Comparison of ENCODE assay signal across 8 cellular contexts in genomic region chr12:69239922-69240624, GRCh38.
DNase-seq lines count a peak whose midpoint lies in the region; ATAC-seq lines count a peak whose summit lies in the region.

No MANE protein-coding gene starts in this region.

- peak overlapping the region; percentile 78 for H3K27ac ChIP-seq in epithelial cell of prostate
- H3K27ac ChIP-seq in mucosa of rectum (ENCODE audit: low read depth in 2 of 2, low read length in 2 of 2), result peak overlapping the region; percentile 92 to 94

- peak overlapping the region; percentile 92 to 94 for H3K9ac ChIP-seq in mucosa of rectum (ENCODE audit: low read depth in 1 of 2, low read length in 2 of 2)

- DNase-seq in SKM-1 (lab: John Stamatoyannopoulos, UW; ENCODE audit: unreplicated experiment) (peak; percentile 1), SKM-1 treated with dmso at 0.1 percent for 144 hours (lab: John Stamatoyannopoulos, UW; ENCODE audit: unreplicated experiment) (no peak), NCI-H2227 (lab: John Stamatoyannopoulos, UW; ENCODE audit: unreplicated experiment) (peak; percentile 77), activated T-cell treated with anti-CD3 and anti-CD28 coated beads for 4 hours (peak; percentile 26), epithelial cell of prostate (ENCODE audit: low read depth, low spot score) (no peak)
- peak; percentile 59 for DNase-seq in stimulated activated CD8-positive, alpha-beta memory T cell treated with anti-CD3 and anti-CD28 coated beads, Interleukin-4, amount 100 ng/mL, for 48 hours

- H3K4me1 ChIP-seq in mucosa of rectum (ENCODE audit: control insufficient read depth in 2 of 2, insufficient read depth in 2 of 2, low read length in 2 of 2), result peaks cover 23 to 25% of the 10 kb centered on the region in 2 donors

- H3K9me3 ChIP-seq in mucosa of rectum (ENCODE audit: control insufficient read depth in 2 of 2, low read length in 2 of 2), result no peaks in the 10 kb centered on the region

- H3K36me3 ChIP-seq in mucosa of rectum (ENCODE audit: control insufficient read depth in 2 of 2, insufficient read depth in 2 of 2, low read length in 2 of 2), result peaks cover 0 to 3% of the 10 kb centered on the region in 2 donors

- ATAC-seq in HG02943 (IDR thresholded peaks at IDR 0.05; ENCODE audit: low read depth, unreplicated experiment), result peak; percentile 38

- peak overlapping the region; percentile 83 to 87 for H3K4me3 ChIP-seq in mucosa of rectum (ENCODE audit: low read length in 2 of 2)

- no peaks in the 10 kb centered on the region for H3K27me3 ChIP-seq in mucosa of rectum (ENCODE audit: control insufficient read depth in 2 of 2, insufficient read depth in 2 of 2, low read length in 2 of 2)

Comparison
In these comparisons a context has a peak if more than half of its experiments do, and no peak if none do; other contexts are left out.
1. DNase-seq: peak in SKM-1 (single experiment), NCI-H2227 (single experiment), activated T-cell treated with anti-CD3 and anti-CD28 coated beads for 4 hours (single experiment) and stimulated activated CD8-positive, alpha-beta memory T cell treated with anti-CD3 and anti-CD28 coated beads, Interleukin-4, amount 100 ng/mL, for 48 hours (single experiment); none in SKM-1 treated with dmso at 0.1 percent for 144 hours (single experiment) and epithelial cell of prostate (single experiment).